In genomic region chr12:94100990-94101901, GRCh38 we compare ENCODE assay signal across 1 cellular context.
TF ChIP-seq lines count a peak whose summit lies in the region.

No MANE protein-coding gene starts in this region.

TF ChIP-seq in K562, 482 proteins besides CTCF, POLR2A, EP300 and RAD21 (continued from another document and continues in another):
- TF ChIP-seq ZNF398 (CRISPR knock-in tag; IDR thresholded peaks at IDR 0.05): no peak
- no peak for TF ChIP-seq MAFG (tag; conservative IDR thresholded peaks at IDR 0.05)
- no peak for TF ChIP-seq GABPB2 (CRISPR knock-in tag; conservative IDR thresholded peaks at IDR 0.05)
- TF ChIP-seq POLR2G (IDR thresholded peaks at IDR 0.05; ENCODE audit: low read depth, low read length): peak; percentile 45; the same call in 1 of the 2 replicates
- TF ChIP-seq STAT5B (CRISPR knock-in tag; IDR thresholded peaks at IDR 0.05): 0 out of 2 replicates have a peak, but pooled peaks have one; percentile 30
- TF ChIP-seq KAT2B (IDR thresholded peaks at IDR 0.05; ENCODE audit: low read depth, low read length): no peak
- no peak for TF ChIP-seq ZNF124 (CRISPR knock-in tag; IDR thresholded peaks at IDR 0.05)
- peak; percentile 69; the same call in 1 of the 2 replicates for TF ChIP-seq RB1 (IDR thresholded peaks at IDR 0.05; ENCODE audit: low read depth)
- peak; percentile 89 for TF ChIP-seq ZBTB7A (IDR thresholded peaks at IDR 0.05; ENCODE audit: borderline replicate concordance, control insufficient read depth, low read depth, low read length)
- TF ChIP-seq GTF3C2 (IDR thresholded peaks at IDR 0.05; ENCODE audit: borderline replicate concordance, extremely low read depth, insufficient read length): peak; percentile 7
- TF ChIP-seq MAZ (CRISPR knock-in tag; conservative IDR thresholded peaks at IDR 0.05 in 1 of 2, IDR thresholded peaks at IDR 0.05 in 1 of 2): peak; percentile 57 to 81
- TF ChIP-seq AFF4 (CRISPR knock-in tag; IDR thresholded peaks at IDR 0.05): peak; percentile 54; the same call in 1 of the 2 replicates
- 0 out of 4 replicates have a peak, but pooled peaks of 1 of the 2 experiments have one; percentile 10 for TF ChIP-seq RCOR1 (IDR thresholded peaks at IDR 0.05; ENCODE audit: borderline replicate concordance in 1 of 2, low read depth in 2 of 2, low read length in 2 of 2)
- no peak for TF ChIP-seq ZNF165 (CRISPR knock-in tag; IDR thresholded peaks at IDR 0.05; ENCODE audit: borderline replicate concordance)
- TF ChIP-seq CCNT2 (IDR thresholded peaks at IDR 0.05; ENCODE audit: borderline replicate concordance, extremely low read depth, insufficient read length, low read depth, low read length): peak; percentile 47
- no peak for TF ChIP-seq CEBPZ (IDR thresholded peaks at IDR 0.05; ENCODE audit: borderline replicate concordance, low read depth, low read length)
- TF ChIP-seq ZNF707 (CRISPR knock-in tag; conservative IDR thresholded peaks at IDR 0.05): no peak
- TF ChIP-seq SRF (CRISPR knock-in tag; IDR thresholded peaks at IDR 0.05): no peak
- peak; percentile 89 for TF ChIP-seq SMC3 (conservative IDR thresholded peaks at IDR 0.05; ENCODE audit: insufficient read depth, low read depth, low read length)
- TF ChIP-seq MNT (conservative IDR thresholded peaks at IDR 0.05): peak in 1 of 2 experiments; percentile 47; a peak in 1 of 4 replicates
- TF ChIP-seq GATAD2A (IDR thresholded peaks at IDR 0.05): peak; percentile 70; the same call in 1 of the 2 replicates
- TF ChIP-seq RBM17 (IDR thresholded peaks at IDR 0.05; ENCODE audit: borderline replicate concordance, low read depth, low read length): no peak
- peak; percentile 14 for TF ChIP-seq VEZF1 (CRISPR knock-in tag; IDR thresholded peaks at IDR 0.05)
- TF ChIP-seq KLF13 (tag; IDR thresholded peaks at IDR 0.05; ENCODE audit: borderline replicate concordance, low read depth): no peak
- 0 out of 2 replicates have a peak, but pooled peaks have one; percentile 42 for TF ChIP-seq JUND (IDR thresholded peaks at IDR 0.05; ENCODE audit: borderline replicate concordance, low read depth, low read length)
- peak; percentile 22; the same call in 1 of the 3 replicates for TF ChIP-seq JUND (tag; IDR thresholded peaks at IDR 0.05; ENCODE audit: borderline replicate concordance, low read depth, low read length)
- TF ChIP-seq ZBTB9 (CRISPR knock-in tag; IDR thresholded peaks at IDR 0.05): 0 out of 2 replicates have a peak, but pooled peaks have one; percentile 25
- no peak for TF ChIP-seq SMAD3 (CRISPR knock-in tag; conservative IDR thresholded peaks at IDR 0.05)
- TF ChIP-seq ZNF282 (CRISPR knock-in tag; IDR thresholded peaks at IDR 0.05): 0 out of 2 replicates have a peak, but pooled peaks have one; percentile 83
- TF ChIP-seq MXD1 (CRISPR knock-in tag; IDR thresholded peaks at IDR 0.05; ENCODE audit: borderline replicate concordance, poor library complexity, severe bottlenecking): no peak
- TF ChIP-seq NBN (IDR thresholded peaks at IDR 0.05; ENCODE audit: low read depth): no peak
